ENCODE assay signal across 8 cellular contexts in genomic region chr14:81219210-81219820, GRCh38. TPM values are rescaled to one million over a fixed set of nuclear protein-coding genes. Genes with fewer than 3 reads are reported as not detected.
DNase-seq lines count a peak whose midpoint lies in the region; ATAC-seq and TF ChIP-seq lines count a peak whose summit lies in the region.

No MANE protein-coding gene starts in this region.

- H3K4me3 ChIP-seq in prostate gland = peak overlapping the region; percentile 69 to 73
- H3K4me3 ChIP-seq in urinary bladder (ENCODE audit: low read depth, low read length) = peak overlapping the region; percentile 94

- WGBS in prostate gland = 0% methylated on average over 31 of the region's 31 CpGs
- under 1% methylated on average over 31 of the region's 31 CpGs for WGBS in urinary bladder

- ATAC-seq in GM18502 (IDR thresholded peaks at IDR 0.05; ENCODE audit: poor library complexity, unreplicated experiment) (peak; percentile 66), HG02943 (IDR thresholded peaks at IDR 0.05; ENCODE audit: low read depth, unreplicated experiment) (peak; percentile 57), left ventricle myocardium superior (peak; percentile 76)

- H3K36me3 ChIP-seq in prostate gland (no peaks in the 10 kb centered on the region), urinary bladder (ENCODE audit: insufficient read depth) (no peaks in the 10 kb centered on the region)

- no peaks in the 10 kb centered on the region for H3K27me3 ChIP-seq in prostate gland (replicated peaks; ENCODE audit: insufficient read depth)

- TF ChIP-seq POLR2A in prostate gland (IDR thresholded peaks at IDR 0.05) = peak; percentile 100

- H3K27ac ChIP-seq in prostate gland = peak overlapping the region; percentile 98 to 99
- H3K27ac ChIP-seq in urinary bladder (ENCODE audit: low read depth) = peak overlapping the region; percentile 97

- H3K9me3 ChIP-seq in prostate gland = no peaks in the 10 kb centered on the region

- no peaks in the 10 kb centered on the region for H3K4me1 ChIP-seq in prostate gland (replicated peaks)
- H3K4me1 ChIP-seq in urinary bladder (ENCODE audit: insufficient read depth) = no peaks in the 10 kb centered on the region

- DNase-seq in NCI-H187 (lab: John Stamatoyannopoulos, UW) (peak; percentile 96 to 97), T-helper 2 cell (peak; percentile 69 to 98 (median 82)), anterior cingulate cortex (lab: John Stamatoyannopoulos, UW) (peak; percentile 29 to 97 (median 86)), left ventricle myocardium superior (peak; percentile 91), prostate gland (ENCODE audit: low spot score) (peak; percentile 97)

- peak in 1 of 4 experiments; percentile 5 for TF ChIP-seq CTCF in prostate gland (IDR thresholded peaks at IDR 0.05)

- intact Hi-C loops in left ventricle myocardium superior (cut with micrococcal nuclease) = no loop called here
- intact Hi-C loops in prostate gland (cut with DNase I) = no loop called here

RNA-seq across cellular contexts. Expression of gene GTF2A1, which starts 1.4 kb away (rescaled TPM):
- total RNA-seq in left ventricle myocardium superior = 18.9 TPM
- 10 to 100 TPM; 21.2 to 54.9 TPM for total RNA-seq in prostate gland
- total RNA-seq in urinary bladder = 44.7 TPM
- polyA plus RNA-seq in urinary bladder = 12.7 TPM

Comparison
In these comparisons a context has a peak if more than half of its experiments do, and no peak if none do; other contexts are left out.
1. Peak in every context shown above with its lines: DNase-seq, ATAC-seq, H3K4me3 ChIP-seq and H3K27ac ChIP-seq.